9 cellular contexts compared by ENCODE assay signal in the genomic region with DNA sequence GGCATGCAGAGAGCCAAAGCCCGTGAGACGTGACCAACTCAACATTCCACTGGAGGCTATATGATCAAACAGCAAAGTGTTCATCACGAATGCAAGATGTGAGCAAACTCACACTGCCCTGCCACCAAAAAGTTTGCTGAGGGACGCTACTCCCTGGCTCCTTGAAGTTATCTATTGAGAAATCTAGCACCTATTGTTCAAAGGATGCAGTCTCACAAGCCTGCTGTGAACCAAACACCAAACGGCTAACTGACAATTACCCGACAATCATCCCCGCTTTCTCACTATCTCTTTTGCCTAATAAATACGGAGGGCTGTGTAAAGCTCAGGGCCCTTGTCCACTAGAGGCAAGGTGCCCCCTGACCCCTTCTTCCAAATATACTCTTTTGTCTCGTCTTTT. TPM values are rescaled to one million over a fixed set of nuclear protein-coding genes. Genes with fewer than 3 reads are reported as not detected.
DNase-seq lines count a peak whose midpoint lies in the region; ATAC-seq and TF ChIP-seq lines count a peak whose summit lies in the region.
"Not testable (repeated sequence)": the region's sequence is repeated elsewhere in the genome, so short reads cannot be mapped to it uniquely, and the experiment has no call there.
"Had no signal": no experiment of that assay in that cellular context is flagged by ENCODE, and none has a peak within 500 bp of the region (broad histone marks: within the 10 kb centered on the region; RNA-seq: fewer than 3 reads in every experiment).

No MANE protein-coding gene starts in this region.

- not testable (repeated sequence) for H2AFZ ChIP-seq in neural progenitor cell (replicated peaks)

- H3K4me1 ChIP-seq in CD8-positive, alpha-beta memory T cell (ENCODE audit: insufficient read depth, low read length), result peaks cover 19% of the 10 kb centered on the region
- H3K4me1 ChIP-seq in mesendoderm (ENCODE audit: control insufficient read depth, low read depth, low read length); neural progenitor cell: not testable (repeated sequence)

- not testable (repeated sequence) for H4K8ac ChIP-seq in mesendoderm (ENCODE audit: low read depth, low read length)

- peaks cover 40 to 52% (median 46%) of the 10 kb centered on the region in 3 donors for H3K4me1 Mint-ChIP-seq in CD8-positive, alpha-beta memory T cell
- peaks cover 70% of the 10 kb centered on the region for H3K4me1 Mint-ChIP-seq in activated CD8-positive, alpha-beta T cell treated with anti-CD3 and anti-CD28 coated beads for 36 hours (ENCODE audit: low read depth)
- H3K4me1 Mint-ChIP-seq in activated naive CD4-positive, alpha-beta T cell treated with anti-CD3 and anti-CD28 coated beads, Interleukin-2, amount 50 U/mL, for 24 hours, result peaks cover 42% of the 10 kb centered on the region
- peaks cover 19 to 44% of the 10 kb centered on the region in 2 donors for H3K4me1 Mint-ChIP-seq in effector memory CD8-positive, alpha-beta T cell (ENCODE audit: low read depth in 2 of 2)
- H3K4me1 Mint-ChIP-seq in neural progenitor cell, result not testable (repeated sequence)
- H3K4me1 Mint-ChIP-seq in stimulated activated naive CD8-positive, alpha-beta T cell treated with anti-CD3 and anti-CD28 coated beads, Interleukin-15, Interleukin-2, amounts not matched to agents 100 ng/mL and 50 ng/mL, for 24 hours (ENCODE audit: low read depth), result peaks cover 88% of the 10 kb centered on the region

- not testable (repeated sequence) for H3K18ac ChIP-seq in mesendoderm (ENCODE audit: low read length)

- H3K9me3 ChIP-seq in CD8-positive, alpha-beta memory T cell (ENCODE audit: low read length); neural progenitor cell (ENCODE audit: low read depth): not testable (repeated sequence)

- H2BK5ac ChIP-seq in mesendoderm (ENCODE audit: low read length), result peak overlapping the region; percentile 79

- intact Hi-C loops in activated CD8-positive, alpha-beta T cell treated with anti-CD3 and anti-CD28 coated beads for 36 hours (cut with micrococcal nuclease), result not testable (repeated sequence)

- ATAC-seq in activated CD8-positive, alpha-beta T cell treated with anti-CD3 and anti-CD28 coated beads for 36 hours; effector memory CD8-positive, alpha-beta T cell (replicated peaks): not testable (repeated sequence)

- H3K27ac Mint-ChIP-seq in CD8-positive, alpha-beta memory T cell, result peak overlapping the region in 7 of 8 donors; percentile 6 to 96 (median 57)
- H3K27ac Mint-ChIP-seq in activated CD8-positive, alpha-beta T cell treated with anti-CD3 and anti-CD28 coated beads for 36 hours, result peak overlapping the region; percentile 48
- peak overlapping the region; percentile 59 for H3K27ac Mint-ChIP-seq in activated naive CD4-positive, alpha-beta T cell treated with anti-CD3 and anti-CD28 coated beads, Interleukin-2, amount 50 U/mL, for 24 hours
- peak overlapping the region in 1 of 2 donors; percentile 64 for H3K27ac Mint-ChIP-seq in effector memory CD8-positive, alpha-beta T cell
- not testable (repeated sequence) for H3K27ac Mint-ChIP-seq in neural progenitor cell
- peak overlapping the region; percentile 61 for H3K27ac Mint-ChIP-seq in stimulated activated naive CD8-positive, alpha-beta T cell treated with anti-CD3 and anti-CD28 coated beads, Interleukin-15, Interleukin-2, amounts not matched to agents 100 ng/mL and 50 ng/mL, for 24 hours

- H3K4ac ChIP-seq in mesendoderm (ENCODE audit: low read depth, low read length), result not testable (repeated sequence)

- H2BK15ac ChIP-seq in mesendoderm (replicated peaks; ENCODE audit: low read depth), result not testable (repeated sequence)

- not testable (repeated sequence) for H3K27me3 ChIP-seq in CD8-positive, alpha-beta memory T cell (ENCODE audit: insufficient read depth, low read length, poor library complexity, severe bottlenecking); mesendoderm (ENCODE audit: insufficient read depth, low read length, poor library complexity); neural progenitor cell

- not testable (repeated sequence) for H4K5ac ChIP-seq in mesendoderm (ENCODE audit: low read length)

- peak in 1 of 5 donors; percentile 35 for DNase-seq in CD8-positive, alpha-beta memory T cell
- not testable (repeated sequence) for DNase-seq in activated CD8-positive, alpha-beta T cell treated with anti-CD3 and anti-CD28 coated beads for 36 hours; neural progenitor cell (ENCODE audit: low spot score)
- DNase-seq in effector memory CD8-positive, alpha-beta T cell, result peak in 1 of 3 experiments; percentile 16
- peak; percentile 87 for DNase-seq in mesendoderm

- POLR2A ChIA-PET in CD8-positive, alpha-beta memory T cell (lab: Charles Lee), result not testable (repeated sequence)
- POLR2A ChIA-PET in activated CD8-positive, alpha-beta T cell treated with anti-CD3 and anti-CD28 coated beads for 36 hours (lab: Charles Lee), result interaction anchor here (0.9 to 1.0 kb wide), 2 partner anchors 18 to 21 kb away, joined by 3 read pairs; no protein-coding TSS in a partner anchor

- CTCF ChIA-PET in CD8-positive, alpha-beta memory T cell (lab: Charles Lee), result interaction anchor here (1.0 kb wide), 1 partner anchor 23 kb away, joined by 3 read pairs; no protein-coding TSS in a partner anchor
- CTCF ChIA-PET in activated CD8-positive, alpha-beta T cell treated with anti-CD3 and anti-CD28 coated beads for 36 hours (lab: Charles Lee), result interaction anchor here (1.0 kb wide), 1 partner anchor 23 kb away, joined by 3 read pairs; no protein-coding TSS in a partner anchor

- H2AK5ac ChIP-seq in mesendoderm (ENCODE audit: low read length), result not testable (repeated sequence)

- H3K36me3 Mint-ChIP-seq in CD8-positive, alpha-beta memory T cell; effector memory CD8-positive, alpha-beta T cell (ENCODE audit: insufficient read depth); neural progenitor cell: not testable (repeated sequence)
- H3K36me3 Mint-ChIP-seq in activated CD8-positive, alpha-beta T cell treated with anti-CD3 and anti-CD28 coated beads for 36 hours (ENCODE audit: low read depth), result peaks cover 85% of the 10 kb centered on the region
- H3K36me3 Mint-ChIP-seq in activated naive CD4-positive, alpha-beta T cell treated with anti-CD3 and anti-CD28 coated beads, Interleukin-2, amount 50 U/mL, for 24 hours, result peaks cover 32% of the 10 kb centered on the region
- peaks cover 87% of the 10 kb centered on the region for H3K36me3 Mint-ChIP-seq in stimulated activated naive CD8-positive, alpha-beta T cell treated with anti-CD3 and anti-CD28 coated beads, Interleukin-15, Interleukin-2, amounts not matched to agents 100 ng/mL and 50 ng/mL, for 24 hours (ENCODE audit: low read depth)

- TF ChIP-seq CTCF in activated CD8-positive, alpha-beta T cell treated with anti-CD3 and anti-CD28 coated beads for 36 hours (IDR thresholded peaks at IDR 0.05); neural progenitor cell (IDR thresholded peaks at IDR 0.05): not testable (repeated sequence)

- H4K20me1 ChIP-seq in neural progenitor cell (ENCODE audit: low read depth), result not testable (repeated sequence)

- not testable (repeated sequence) for H3K9me3 Mint-ChIP-seq in CD8-positive, alpha-beta memory T cell; activated CD8-positive, alpha-beta T cell treated with anti-CD3 and anti-CD28 coated beads for 36 hours; activated naive CD4-positive, alpha-beta T cell treated with anti-CD3 and anti-CD28 coated beads, Interleukin-2, amount 50 U/mL, for 24 hours; effector memory CD8-positive, alpha-beta T cell; neural progenitor cell; stimulated activated naive CD8-positive, alpha-beta T cell treated with anti-CD3 and anti-CD28 coated beads, Interleukin-15, Interleukin-2, amounts not matched to agents 100 ng/mL and 50 ng/mL, for 24 hours

- not testable (repeated sequence) for H3K23ac ChIP-seq in mesendoderm (ENCODE audit: low read length)

- H3K4me3 Mint-ChIP-seq in CD8-positive, alpha-beta memory T cell, result peak overlapping the region in 5 of 7 donors; percentile 18 to 68 (median 32)
- H3K4me3 Mint-ChIP-seq in activated CD8-positive, alpha-beta T cell treated with anti-CD3 and anti-CD28 coated beads for 36 hours; activated naive CD4-positive, alpha-beta T cell treated with anti-CD3 and anti-CD28 coated beads, Interleukin-2, amount 50 U/mL, for 24 hours: not testable (repeated sequence)
- peak overlapping the region; percentile 13 to 46 for H3K4me3 Mint-ChIP-seq in effector memory CD8-positive, alpha-beta T cell
- H3K4me3 Mint-ChIP-seq in neural progenitor cell, result peak overlapping the region; percentile 62
- H3K4me3 Mint-ChIP-seq in stimulated activated naive CD8-positive, alpha-beta T cell treated with anti-CD3 and anti-CD28 coated beads, Interleukin-15, Interleukin-2, amounts not matched to agents 100 ng/mL and 50 ng/mL, for 24 hours, result peak overlapping the region; percentile 22

- not testable (repeated sequence) for H3K79me2 ChIP-seq in mesendoderm (ENCODE audit: control insufficient read depth, insufficient read depth, low read length); neural progenitor cell (ENCODE audit: low read depth)

- H3K36me3 ChIP-seq in CD8-positive, alpha-beta memory T cell (ENCODE audit: insufficient read depth, low read length); mesendoderm (ENCODE audit: control insufficient read depth, insufficient read depth, low read length); neural progenitor cell: not testable (repeated sequence)

- H3K56ac ChIP-seq in mesendoderm (ENCODE audit: low read length), result peak overlapping the region; percentile 6

- no CpG with 5 or more reads among the region's 9 CpGs for WGBS in mesendoderm (ENCODE audit: extremely low coverage, insufficient coverage, low lambda C conversion rate)

- not testable (repeated sequence) for H3K4me3 ChIP-seq in CD8-positive, alpha-beta memory T cell (ENCODE audit: low read length); mesendoderm (ENCODE audit: low read length); neural progenitor cell

- not testable (repeated sequence) for H3K27me3 Mint-ChIP-seq in CD8-positive, alpha-beta memory T cell; activated CD8-positive, alpha-beta T cell treated with anti-CD3 and anti-CD28 coated beads for 36 hours; activated naive CD4-positive, alpha-beta T cell treated with anti-CD3 and anti-CD28 coated beads, Interleukin-2, amount 50 U/mL, for 24 hours; effector memory CD8-positive, alpha-beta T cell; neural progenitor cell (ENCODE audit: insufficient read depth, low read depth); stimulated activated naive CD8-positive, alpha-beta T cell treated with anti-CD3 and anti-CD28 coated beads, Interleukin-15, Interleukin-2, amounts not matched to agents 100 ng/mL and 50 ng/mL, for 24 hours

- H3K4me2 ChIP-seq in mesendoderm (ENCODE audit: low read length); neural progenitor cell: not testable (repeated sequence)

- not testable (repeated sequence) for H3K9ac ChIP-seq in mesendoderm (ENCODE audit: low read length); neural progenitor cell

- H3F3A ChIP-seq in neural progenitor cell (ENCODE audit: low read depth), result not testable (repeated sequence)

- H3K79me1 ChIP-seq in mesendoderm (ENCODE audit: low read length), result not testable (repeated sequence)

- H3K27ac ChIP-seq in CD8-positive, alpha-beta memory T cell (ENCODE audit: low read depth, low read length); neural progenitor cell: not testable (repeated sequence)
- H3K27ac ChIP-seq in mesendoderm (ENCODE audit: low read depth, low read length), result peak overlapping the region; percentile 11

- H2BK120ac ChIP-seq in mesendoderm (ENCODE audit: low read depth, low read length), result peak overlapping the region; percentile 21

RNA-seq across cellular contexts. Expression of a gene that starts 13.6 kb away (rescaled TPM):
- total RNA-seq in CD8-positive, alpha-beta memory T cell, result 100 to 1,000 TPM; 273 to 279 TPM
- 14.4 TPM for polyA plus RNA-seq in CD8-positive, alpha-beta memory T cell
- total RNA-seq in activated CD8-positive, alpha-beta T cell treated with anti-CD3 and anti-CD28 coated beads for 36 hours, result 100 to 1,000 TPM; 214 to 219 TPM
- 0.07 TPM for polyA plus RNA-seq in mesendoderm (2013, experiment 1 of 2)
- polyA plus RNA-seq in mesendoderm (2013, experiment 2 of 2), result 0.07 TPM
- not detected in 2 replicates for total RNA-seq in neural progenitor cell (ENCODE audit: low replicate concordance)
- total RNA-seq: GM23338, H9 had no signal
- polyA plus RNA-seq: GM23338 had no signal

RNA-seq across cellular contexts. Expression of a gene that starts 34.4 kb away (rescaled TPM):
- total RNA-seq in CD8-positive, alpha-beta memory T cell, result 100 to 1,000 TPM; 583 to 628 TPM
- 396 TPM for polyA plus RNA-seq in CD8-positive, alpha-beta memory T cell
- 100 to 1,000 TPM; 539 to 552 TPM for total RNA-seq in activated CD8-positive, alpha-beta T cell treated with anti-CD3 and anti-CD28 coated beads for 36 hours
- polyA plus RNA-seq in mesendoderm (2013, experiment 1 of 2), result 277 TPM
- 273 TPM for polyA plus RNA-seq in mesendoderm (2013, experiment 2 of 2)
- total RNA-seq in neural progenitor cell (ENCODE audit: low replicate concordance), result 193 and 214 TPM in 2 replicates

Comparison
In these comparisons a context has a peak if more than half of its experiments do, and no peak if none do; other contexts are left out.
1. RNA of a gene that starts 13.6 kb away (total RNA-seq): 273 to 279 TPM in CD8-positive, alpha-beta memory T cell and 214 to 219 TPM in activated CD8-positive, alpha-beta T cell treated with anti-CD3 and anti-CD28 coated beads for 36 hours; not detected in neural progenitor cell; every median in the first group is over 100 times any median in the second.